Comparison of ENCODE assay signal across 16 cellular contexts in the genomic region with DNA sequence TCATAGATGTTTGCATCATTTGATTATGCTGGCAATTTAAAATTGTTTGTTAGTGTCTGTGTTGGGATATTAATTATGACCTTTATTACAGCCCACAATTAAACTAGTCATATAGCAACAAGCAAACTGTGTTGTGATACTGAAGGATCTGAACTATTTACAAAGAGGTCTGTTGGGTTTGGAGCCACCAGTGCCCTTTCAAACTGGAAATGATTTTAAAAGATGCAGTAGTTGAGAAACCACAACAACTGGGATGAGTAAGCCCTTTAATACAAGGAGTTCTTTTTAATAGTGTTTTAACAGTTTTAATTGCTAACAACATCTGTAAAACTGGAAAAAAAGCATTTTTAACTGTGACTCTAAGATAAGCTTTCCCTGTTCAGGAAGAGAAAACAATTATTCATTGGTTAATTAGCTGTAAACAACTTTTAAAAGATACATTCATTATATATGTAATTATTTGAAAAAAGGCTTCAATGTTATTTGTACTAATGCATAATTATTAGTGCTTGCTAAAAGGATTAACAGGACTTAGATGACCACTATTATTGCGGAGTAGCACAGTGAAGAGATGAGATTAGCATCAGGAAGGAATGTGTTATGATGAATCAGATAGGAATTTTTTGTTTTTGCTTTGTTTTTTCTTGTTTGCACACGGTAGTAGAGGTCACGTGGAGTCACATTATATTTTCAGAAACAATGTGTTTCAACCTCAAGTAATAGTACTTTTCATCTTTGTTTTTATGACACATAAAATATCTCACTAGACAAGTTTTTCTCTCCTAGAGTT.
A peak's percentile ranks its signal among the peaks of the same experiment; 100 is the strongest.
DNase-seq lines count a peak whose midpoint lies in the region; ATAC-seq and TF ChIP-seq lines count a peak whose summit lies in the region.
"Had no signal": no experiment of that assay in that cellular context is flagged by ENCODE, and none has a peak within 500 bp of the region (broad histone marks: within the 10 kb centered on the region; RNA-seq: fewer than 3 reads in every experiment).

No MANE protein-coding gene starts in this region.

- H3K36me3 ChIP-seq in HUES6 (ENCODE audit: control insufficient read depth, insufficient read depth, low read length) (no peaks in the 10 kb centered on the region), body of pancreas (replicated peaks in 1 of 2; ENCODE audit: insufficient read depth in 1 of 2, low read depth in 2 of 2) (no peaks in the 10 kb centered on the region), kidney epithelial cell (ENCODE audit: control insufficient read depth, insufficient read depth, low read length) (no peaks in the 10 kb centered on the region)
- H3K36me3 ChIP-seq: BLaER1 treated with 17β-estradiol and CSF1 and Interleukin-3, amounts not matched to agents 10 nM and 100 nM; neural progenitor cell had no signal

- no peak overlapping the region for H3K4me3 Mint-ChIP-seq in CD4-positive, alpha-beta T cell
- H3K4me3 Mint-ChIP-seq: neural progenitor cell had no signal

- H3K4me3 ChIP-seq in HUES6 (ENCODE audit: low read depth, low read length) (no peak overlapping the region), body of pancreas (no peak overlapping the region), kidney epithelial cell (ENCODE audit: low read depth, low read length) (no peak overlapping the region)
- H3K4me3 ChIP-seq: BLaER1 treated with 17β-estradiol and CSF1 and Interleukin-3, amounts not matched to agents 10 nM and 100 nM; neural progenitor cell had no signal

- POLR2A ChIA-PET in CD4-positive, alpha-beta T cell (lab: Charles Lee) = no interaction called here

- no peaks in the 10 kb centered on the region for H3K36me3 Mint-ChIP-seq in CD4-positive, alpha-beta T cell (ENCODE audit: low read depth)
- H3K36me3 Mint-ChIP-seq: neural progenitor cell had no signal

- TF ChIP-seq CTCF in body of pancreas (IDR thresholded peaks at IDR 0.05) (no peak), kidney epithelial cell (IDR thresholded peaks at IDR 0.05; ENCODE audit: insufficient read depth, low read length, poor library complexity, severe bottlenecking) (no peak), GM10266 (IDR thresholded peaks at IDR 0.05; ENCODE audit: control insufficient read depth, insufficient read depth, low read depth, missing control alignments) (no peak)
- TF ChIP-seq CTCF in CD4-positive, alpha-beta T cell (IDR thresholded peaks at IDR 0.05) = no peak

- intact Hi-C loops in body of pancreas (cut with DNase I) = no loop called here
- intact Hi-C loops in CD4-positive, alpha-beta T cell (cut with DNase I, micrococcal nuclease) = no loop called here

- peak; percentile 69 for ATAC-seq in body of pancreas
- no peak for ATAC-seq in left lobe of liver
- no peak for ATAC-seq in CD4-positive, alpha-beta T cell (ENCODE audit: poor library complexity)
- ATAC-seq: left cardiac atrium had no signal

- H3K4me1 Mint-ChIP-seq in CD4-positive, alpha-beta T cell (ENCODE audit: low read depth) = no peaks in the 10 kb centered on the region

- no peak overlapping the region for H3K27ac Mint-ChIP-seq in CD4-positive, alpha-beta T cell
- H3K27ac Mint-ChIP-seq: neural progenitor cell had no signal

- peaks cover 34% of the 10 kb centered on the region for H3K4me1 ChIP-seq in HUES6 (ENCODE audit: control insufficient read depth, insufficient read depth, low read length)
- H3K4me1 ChIP-seq in body of pancreas = no peaks in the 10 kb centered on the region
- H3K4me1 ChIP-seq: BLaER1 treated with 17β-estradiol and CSF1 and Interleukin-3, amounts not matched to agents 10 nM and 100 nM had no signal

- CTCF ChIA-PET in CD4-positive, alpha-beta T cell (lab: Charles Lee) = no interaction called here

- in situ Hi-C loops in Caki2 (cut with HindIII; ENCODE audit: low pct_unique_long_range_greater_than_20kb, low sequenced_read_pairs) = no loop called here

- H3K27ac ChIP-seq in HUES6 (ENCODE audit: low read depth, low read length) (peak overlapping the region; percentile 54; the same call in 1 of the 2 replicates), body of pancreas (no peak overlapping the region)
- H3K27ac ChIP-seq in CD4-positive, alpha-beta T cell (ENCODE audit: low read depth, low read length) = no peak overlapping the region
- H3K27ac ChIP-seq: BLaER1 treated with 17β-estradiol and CSF1 and Interleukin-3, amounts not matched to agents 10 nM and 100 nM; neural progenitor cell had no signal

- no peak overlapping the region for H3K9ac ChIP-seq in HUES6 (ENCODE audit: low read length)
- H3K9ac ChIP-seq: BLaER1 treated with 17β-estradiol and CSF1 and Interleukin-3, amounts not matched to agents 10 nM and 100 nM; neural progenitor cell had no signal

- no peaks in the 10 kb centered on the region for H3K9me3 Mint-ChIP-seq in CD4-positive, alpha-beta T cell
- H3K9me3 Mint-ChIP-seq: neural progenitor cell had no signal

- no peaks in the 10 kb centered on the region for H3K27me3 Mint-ChIP-seq in CD4-positive, alpha-beta T cell

- WGBS in body of pancreas, 2 donors = 25 to 30% methylated on average over 3 of the region's 3 CpGs

- no peaks in the 10 kb centered on the region for H3K9me3 ChIP-seq in HUES6 (ENCODE audit: control insufficient read depth, insufficient read depth, low read depth, low read length)
- no peaks in the 10 kb centered on the region for H3K9me3 ChIP-seq in body of pancreas
- H3K9me3 ChIP-seq in CD4-positive, alpha-beta T cell (ENCODE audit: control insufficient read depth, low read length) = no peaks in the 10 kb centered on the region
- H3K9me3 ChIP-seq: BLaER1 treated with 17β-estradiol and CSF1 and Interleukin-3, amounts not matched to agents 10 nM and 100 nM had no signal

- DNase-seq in Caki2 (ENCODE audit: low read depth) = peak; percentile 64
- no peak for DNase-seq in body of pancreas
- peak; percentile 37 for DNase-seq in kidney epithelial cell (ENCODE audit: low read depth)
- DNase-seq in left lobe of liver (ENCODE audit: low spot score) = no peak
- DNase-seq in GM10266 (ENCODE audit: extremely low spot score) = no peak
- DNase-seq in NCI-H2107 treated with DMSO at 0.1 percent for 48 hours (lab: John Stamatoyannopoulos, UW; ENCODE audit: unreplicated experiment) = no peak
- no peak for DNase-seq in CD4-positive, alpha-beta T cell
- DNase-seq: aorta; erythroblast; GOT3; left cardiac atrium; NCI-H2227 treated with DMSO at 0.1 percent for 48 hours; stimulated activated CD8-positive, alpha-beta memory T cell treated with anti-CD3 and anti-CD28 coated beads, Interleukin-4, amount 100 ng/mL, for 48 hours had no signal

- H3K27me3 ChIP-seq in HUES6 (ENCODE audit: control insufficient read depth, insufficient read depth, low read length) (no peaks in the 10 kb centered on the region), body of pancreas (no peaks in the 10 kb centered on the region), kidney epithelial cell (ENCODE audit: control insufficient read depth, insufficient read depth, low read length) (no peaks in the 10 kb centered on the region)
- H3K27me3 ChIP-seq in CD4-positive, alpha-beta T cell (ENCODE audit: control insufficient read depth, insufficient read depth, low read length) = no peaks in the 10 kb centered on the region
- H3K27me3 ChIP-seq: BLaER1 treated with 17β-estradiol and CSF1 and Interleukin-3, amounts not matched to agents 10 nM and 100 nM; neural progenitor cell had no signal

- TF ChIP-seq POLR2A in body of pancreas (IDR thresholded peaks at IDR 0.05) = no peak

Comparison
In these comparisons a context has a peak if more than half of its experiments do, and no peak if none do; other contexts are left out.
1. DNase-seq: peak in Caki2 (single experiment) and kidney epithelial cell (single experiment); none in body of pancreas (0 of 4), left lobe of liver (single experiment), GM10266 (single experiment), NCI-H2107 treated with DMSO at 0.1 percent for 48 hours (single experiment) and CD4-positive, alpha-beta T cell (0 of 10).